4 cellular contexts compared by ENCODE assay signal in the genomic region with DNA sequence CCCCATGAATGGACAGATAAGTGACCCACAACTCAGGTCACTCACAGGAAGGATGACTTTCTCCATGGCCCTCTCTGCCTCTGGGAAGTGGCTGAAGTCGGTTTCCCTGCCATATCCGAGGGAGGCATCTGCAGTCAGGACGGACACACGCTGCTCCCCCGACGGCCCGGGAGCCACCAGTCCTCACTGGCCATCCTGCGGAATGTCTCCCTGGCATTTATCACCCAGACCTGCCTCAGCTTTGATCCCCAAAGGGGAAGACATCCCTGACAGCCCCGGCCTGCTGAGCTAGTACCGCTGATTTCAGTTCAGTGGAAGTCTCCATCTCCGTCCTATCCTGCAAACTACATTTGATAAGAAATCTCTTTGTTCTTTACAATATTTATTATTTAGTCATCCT.
"Had no signal": no experiment of that assay in that cellular context is flagged by ENCODE, and none has a peak within 500 bp of the region (broad histone marks: within the 10 kb centered on the region; RNA-seq: fewer than 3 reads in every experiment).

No MANE protein-coding gene starts in this region.

- DNase-seq: GM23248, GOT3, HCEC 1CT, IMR-90 had no signal
